10 cellular contexts compared by ENCODE assay signal in genomic region chr11:129639300-129639699, GRCh38.
A peak's percentile ranks its signal among the peaks of the same experiment; 100 is the strongest.
DNase-seq lines count a peak whose midpoint lies in the region; ATAC-seq and FAIRE-seq lines count a peak whose summit lies in the region.
"Had no signal": no experiment of that assay in that cellular context is flagged by ENCODE, and none has a peak within 500 bp of the region (broad histone marks: within the 10 kb centered on the region; RNA-seq: fewer than 3 reads in every experiment).

No MANE protein-coding gene starts in this region.

- FAIRE-seq in urothelium cell line (lab: Jason Lieb, UNC): peak; percentile 50

- DNase-seq in stimulated activated CD4-positive, alpha-beta T cell treated with anti-CD3 and anti-CD28 coated beads, Interleukin-15, amount 100 ng/mL, for 24 hours: peak; percentile 61
- no peak for DNase-seq in stimulated activated CD4-positive, alpha-beta T cell treated with anti-CD3 and anti-CD28 coated beads, Interleukin-4, amount 100 ng/mL, for 1 hour
- DNase-seq in SIG-M5 (lab: John Stamatoyannopoulos, UW): peak; percentile 5
- peak; percentile 81 for DNase-seq in fibroblast of gingiva (ENCODE audit: low read depth)
- peak; percentile 64 for DNase-seq in urothelium cell line (ENCODE audit: low spot score)
- DNase-seq in COLO668 (lab: John Stamatoyannopoulos, UW; ENCODE audit: unreplicated experiment): no peak
- DNase-seq: activated CD8-positive, alpha-beta memory T cell treated with anti-CD3 and anti-CD28 coated beads, Interleukin-2, amount 50 U/mL, for 48 hours; NCI-H2081 had no signal

- ATAC-seq in GM19467 (IDR thresholded peaks at IDR 0.05; ENCODE audit: unreplicated experiment) (no peak), GM21360 (IDR thresholded peaks at IDR 0.05; ENCODE audit: unreplicated experiment) (no peak)

Comparison
In these comparisons a context has a peak if more than half of its experiments do, and no peak if none do; other contexts are left out.
1. DNase-seq: peak in stimulated activated CD4-positive, alpha-beta T cell treated with anti-CD3 and anti-CD28 coated beads, Interleukin-15, amount 100 ng/mL, for 24 hours (single experiment), SIG-M5 (single experiment), fibroblast of gingiva (single experiment) and urothelium cell line (single experiment); none in stimulated activated CD4-positive, alpha-beta T cell treated with anti-CD3 and anti-CD28 coated beads, Interleukin-4, amount 100 ng/mL, for 1 hour (single experiment) and COLO668 (single experiment).